ENCODE assay signal across 11 cellular contexts in the genomic region with DNA sequence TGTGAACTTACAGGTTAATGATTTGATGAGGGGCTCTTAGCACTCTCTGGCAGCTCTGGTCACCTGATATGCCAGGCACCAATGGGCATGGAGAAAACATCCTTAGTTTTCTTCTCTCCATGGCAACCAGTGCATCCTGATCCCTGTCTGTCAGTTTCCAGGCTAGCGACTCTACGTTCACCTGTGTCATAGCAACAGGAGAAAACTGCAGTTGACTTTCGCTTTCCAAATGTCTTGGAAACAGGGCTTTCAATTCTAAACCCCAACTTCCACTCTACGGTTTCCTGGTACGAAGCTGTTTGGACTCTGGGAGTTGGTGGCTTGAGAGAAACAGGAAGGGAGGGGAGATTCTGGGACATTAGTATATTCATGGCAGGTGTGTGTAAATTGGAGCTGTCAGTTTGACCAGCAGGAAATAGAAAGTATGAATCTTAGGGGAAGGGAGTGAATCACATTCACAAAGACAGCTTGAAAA.
A peak's percentile ranks its signal among the peaks of the same experiment; 100 is the strongest.
DNase-seq lines count a peak whose midpoint lies in the region; ATAC-seq and TF ChIP-seq lines count a peak whose summit lies in the region.
"Had no signal": no experiment of that assay in that cellular context is flagged by ENCODE, and none has a peak within 500 bp of the region (broad histone marks: within the 10 kb centered on the region; RNA-seq: fewer than 3 reads in every experiment).

No MANE protein-coding gene starts in this region.

- H3K36me3 Mint-ChIP-seq in type B pancreatic cell (no peaks in the 10 kb centered on the region), osteocyte (ENCODE audit: unreplicated experiment) (no peaks in the 10 kb centered on the region)
- H3K36me3 Mint-ChIP-seq: IgD-negative memory B cell had no signal

- no peaks in the 10 kb centered on the region for H3K9me3 Mint-ChIP-seq in type B pancreatic cell
- no peaks in the 10 kb centered on the region for H3K9me3 Mint-ChIP-seq in osteocyte (ENCODE audit: unreplicated experiment)
- H3K9me3 Mint-ChIP-seq: IgD-negative memory B cell had no signal

- TF ChIP-seq CTCF in type B pancreatic cell (conservative IDR thresholded peaks at IDR 0.05) (no peak), osteocyte (IDR thresholded peaks at IDR 0.05) (no peak)

- H3K27ac Mint-ChIP-seq in type B pancreatic cell (peak overlapping the region; percentile 87), osteocyte (ENCODE audit: unreplicated experiment) (no peak overlapping the region)
- H3K27ac Mint-ChIP-seq: IgD-negative memory B cell had no signal

- DNase-seq in stimulated activated CD4-positive, alpha-beta T cell treated with anti-CD3 and anti-CD28 coated beads, Interleukin-15, amount 100 ng/mL, for 24 hours: peak; percentile 5
- no peak for DNase-seq in stimulated activated CD4-positive, alpha-beta T cell treated with anti-CD3 and anti-CD28 coated beads, Interleukin-4, amount 100 ng/mL, for 4 hours
- peak; percentile 9 for DNase-seq in NCI-H146 treated with DMSO at 0.1 percent for 48 hours (lab: John Stamatoyannopoulos, UW; ENCODE audit: unreplicated experiment)
- DNase-seq in dermis blood vessel endothelial cell: peak; percentile 13
- no peak for DNase-seq in type B pancreatic cell (ENCODE audit: extremely low spot score, unreplicated experiment)
- no peak for DNase-seq in osteocyte (ENCODE audit: extremely low spot score, unreplicated experiment)
- DNase-seq: activated effector memory CD4-positive, alpha-beta T cell treated with anti-CD3 and anti-CD28 coated beads, Interleukin-2, amount 50 U/mL, for 16 hours; stimulated activated CD4-positive, alpha-beta T cell treated with anti-CD3 and anti-CD28 coated beads, Interleukin-4, amount 100 ng/mL, for 24 hours had no signal

- H3K4me1 Mint-ChIP-seq in type B pancreatic cell (ENCODE audit: unreplicated experiment) (peaks cover 8% of the 10 kb centered on the region), osteocyte (ENCODE audit: unreplicated experiment) (peaks cover under 1% of the 10 kb centered on the region)

- H3K4me3 Mint-ChIP-seq in type B pancreatic cell (peak overlapping the region; percentile 59), osteocyte (ENCODE audit: unreplicated experiment) (no peak overlapping the region)

- no peak for ATAC-seq in GM18873 (IDR thresholded peaks at IDR 0.05; ENCODE audit: low FRiP score, unreplicated experiment)
- no peak for ATAC-seq in GM18520 (IDR thresholded peaks at IDR 0.05; ENCODE audit: unreplicated experiment)

- H3K27me3 Mint-ChIP-seq in type B pancreatic cell (peaks cover 19% of the 10 kb centered on the region), osteocyte (ENCODE audit: unreplicated experiment) (peaks cover 13% of the 10 kb centered on the region)

Comparison
In these comparisons a context has a peak if more than half of its experiments do, and no peak if none do; other contexts are left out.
1. DNase-seq: peak in stimulated activated CD4-positive, alpha-beta T cell treated with anti-CD3 and anti-CD28 coated beads, Interleukin-15, amount 100 ng/mL, for 24 hours (single experiment), NCI-H146 treated with DMSO at 0.1 percent for 48 hours (single experiment) and dermis blood vessel endothelial cell (single experiment); none in stimulated activated CD4-positive, alpha-beta T cell treated with anti-CD3 and anti-CD28 coated beads, Interleukin-4, amount 100 ng/mL, for 4 hours (0 of 2), type B pancreatic cell (single experiment) and osteocyte (single experiment).